Comparison of ENCODE assay signal across 8 cellular contexts in the genomic region with DNA sequence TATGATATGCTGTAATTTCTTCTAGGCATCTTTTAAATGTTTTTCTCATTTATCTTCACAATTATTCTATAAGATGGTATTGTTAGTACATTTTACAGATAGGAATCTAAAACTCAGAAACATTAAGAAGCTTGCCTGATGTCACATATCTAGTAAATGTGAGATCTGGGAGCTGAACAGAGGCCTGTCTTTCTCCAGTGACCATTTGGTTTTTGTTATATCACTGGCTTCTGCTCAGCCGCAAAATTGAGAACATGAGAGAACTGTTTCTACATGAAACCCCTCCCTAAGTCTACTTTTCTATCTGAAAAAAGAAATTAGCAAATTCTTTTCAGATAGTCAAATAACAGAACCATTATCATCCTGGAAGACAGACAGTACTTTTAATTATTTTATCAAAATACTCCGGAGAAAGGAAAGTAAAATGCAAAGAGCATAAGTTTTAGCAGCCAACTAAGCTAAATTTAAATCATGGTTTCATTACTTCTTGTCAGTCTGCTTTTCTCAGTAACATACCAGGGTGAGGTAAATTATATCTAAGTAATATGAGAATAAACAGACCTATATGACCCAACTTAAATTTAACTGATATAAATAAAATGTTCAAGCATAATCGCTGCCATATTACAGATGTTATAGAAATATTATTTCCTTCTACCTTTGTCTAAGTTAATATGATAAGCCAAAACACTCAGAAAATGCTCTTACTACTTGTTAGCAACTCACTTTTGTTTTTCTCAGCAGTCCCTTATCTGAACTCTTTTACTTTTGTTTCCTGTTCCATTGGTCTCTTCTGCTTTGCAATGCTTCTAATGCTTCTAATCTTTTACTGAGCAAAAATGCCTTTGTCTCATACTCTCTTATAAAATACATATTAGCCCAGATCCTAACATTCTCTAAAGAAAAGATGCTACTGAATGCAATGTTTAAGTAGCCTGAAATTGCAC.
DNase-seq lines count a peak whose midpoint lies in the region; ATAC-seq, FAIRE-seq and TF ChIP-seq lines count a peak whose summit lies in the region.

No MANE protein-coding gene starts in this region.

- H3F3A ChIP-seq in Loucy (ENCODE audit: low read depth), result 0 out of 2 replicates have a peak, but pooled peaks cover 10% of the 10 kb centered on the region

- no peak for TF ChIP-seq POLR2A in GM12891 (IDR thresholded peaks at IDR 0.05; ENCODE audit: low read depth, low read length)

- peak overlapping the region; percentile 78 for H3K9ac ChIP-seq in Loucy (ENCODE audit: low read depth, low read length, poor library complexity, severe bottlenecking)
- H3K9ac ChIP-seq in rectal smooth muscle tissue (ENCODE audit: low read length), result no peak overlapping the region

- DNase-seq in GM12891 (ENCODE audit: insufficient read length, low spot score), result no peak
- no peak for DNase-seq in effector memory CD4-positive, alpha-beta T cell
- DNase-seq in NCI-H446 treated with DMSO at 0.1 percent for 48 hours (lab: John Stamatoyannopoulos, UW), result no peak
- no peak for DNase-seq in NCI-H2196 treated with DMSO at 0.1 percent for 48 hours (lab: John Stamatoyannopoulos, UW; ENCODE audit: unreplicated experiment)
- DNase-seq in glomerular visceral epithelial cell (ENCODE audit: extremely low spot score), result no peak

- H2AFZ ChIP-seq in Loucy (ENCODE audit: low read length), result peak overlapping the region; percentile 70

- no peak for ATAC-seq in GM18861 (IDR thresholded peaks at IDR 0.05; ENCODE audit: unreplicated experiment)

- H3K4me2 ChIP-seq in Loucy (ENCODE audit: low read depth, low read length, poor library complexity, severe bottlenecking), result peak overlapping the region; percentile 78

- peaks cover 95% of the 10 kb centered on the region for H3K4me1 ChIP-seq in Loucy (ENCODE audit: insufficient read depth, low read length, poor library complexity, severe bottlenecking)
- peaks cover 35% of the 10 kb centered on the region for H3K4me1 ChIP-seq in effector memory CD4-positive, alpha-beta T cell (ENCODE audit: control insufficient read depth, insufficient read depth, low read length, poor library complexity, severe bottlenecking)
- peaks cover 53% of the 10 kb centered on the region for H3K4me1 ChIP-seq in rectal smooth muscle tissue (ENCODE audit: control insufficient read depth, insufficient read depth, low read length)

- H3K27me3 ChIP-seq in Loucy (ENCODE audit: insufficient read depth, low read length, poor library complexity, severe bottlenecking) (no peaks in the 10 kb centered on the region), rectal smooth muscle tissue (ENCODE audit: control insufficient read depth, insufficient read depth, low read length) (no peaks in the 10 kb centered on the region)
- H3K27me3 ChIP-seq in effector memory CD4-positive, alpha-beta T cell (replicated peaks; ENCODE audit: control insufficient read depth, insufficient read depth, low read length, poor library complexity, severe bottlenecking), result no peaks in the 10 kb centered on the region

- H3K27ac ChIP-seq in effector memory CD4-positive, alpha-beta T cell (ENCODE audit: insufficient read depth, low read length, poor library complexity, severe bottlenecking), result peak overlapping the region; percentile 74
- peak overlapping the region; percentile 89 for H3K27ac ChIP-seq in rectal smooth muscle tissue (ENCODE audit: low read depth, low read length)

- H4K20me1 ChIP-seq in Loucy (ENCODE audit: insufficient read depth, low read length, poor library complexity, severe bottlenecking), result no peaks in the 10 kb centered on the region

- TF ChIP-seq CTCF in Loucy (conservative IDR thresholded peaks at IDR 0.05; ENCODE audit: low read length), result no peak

- peaks cover 5% of the 10 kb centered on the region; the same call in 1 of the 2 replicates for H3K79me2 ChIP-seq in Loucy (ENCODE audit: insufficient read depth, low read length)

- peak; percentile 51 for FAIRE-seq in GM12891 (lab: Jason Lieb, UNC)

- no peaks in the 10 kb centered on the region for H3K9me2 ChIP-seq in Loucy (replicated peaks; ENCODE audit: low read depth, low read length)

- H3K4me3 ChIP-seq in Loucy (ENCODE audit: low read length, poor library complexity, severe bottlenecking) (peak overlapping the region; percentile 63), rectal smooth muscle tissue (ENCODE audit: low read length) (peak overlapping the region; percentile 14)
- peak overlapping the region; percentile 40 for H3K4me3 ChIP-seq in effector memory CD4-positive, alpha-beta T cell (ENCODE audit: insufficient read depth, low read depth, low read length, poor library complexity, severe bottlenecking)

- H3K9me3 ChIP-seq in Loucy (ENCODE audit: insufficient read depth, low read depth, low read length), result no peaks in the 10 kb centered on the region
- no peaks in the 10 kb centered on the region for H3K9me3 ChIP-seq in effector memory CD4-positive, alpha-beta T cell (ENCODE audit: control insufficient read depth, low read length)

- H3K36me3 ChIP-seq in Loucy (ENCODE audit: insufficient read depth, low read length), result no peaks in the 10 kb centered on the region
- H3K36me3 ChIP-seq in effector memory CD4-positive, alpha-beta T cell (ENCODE audit: control insufficient read depth, insufficient read depth, low read length), result no peaks in the 10 kb centered on the region
- no peaks in the 10 kb centered on the region for H3K36me3 ChIP-seq in rectal smooth muscle tissue (ENCODE audit: control insufficient read depth, insufficient read depth, low read length)

TF ChIP-seq in GM12891, 5 proteins besides CTCF, POLR2A, EP300 and RAD21:
- no peak for TF ChIP-seq POU2F2 (IDR thresholded peaks at IDR 0.05; ENCODE audit: low read depth, low read length)
- TF ChIP-seq SPI1 (IDR thresholded peaks at IDR 0.05; ENCODE audit: low read depth, low read length), result no peak
- no peak for TF ChIP-seq PAX5 (IDR thresholded peaks at IDR 0.05; ENCODE audit: insufficient read depth, low read length, severe bottlenecking)
- TF ChIP-seq TAF1 (IDR thresholded peaks at IDR 0.05; ENCODE audit: low read depth, low read length), result no peak
- no peak for TF ChIP-seq POLR2AphosphoS5 (IDR thresholded peaks at IDR 0.05; ENCODE audit: low read depth, low read length)
TF ChIP-seq in GM12891: peak in this region for 0.
